Comparison of ENCODE assay signal across 38 cellular contexts in the genomic region with DNA sequence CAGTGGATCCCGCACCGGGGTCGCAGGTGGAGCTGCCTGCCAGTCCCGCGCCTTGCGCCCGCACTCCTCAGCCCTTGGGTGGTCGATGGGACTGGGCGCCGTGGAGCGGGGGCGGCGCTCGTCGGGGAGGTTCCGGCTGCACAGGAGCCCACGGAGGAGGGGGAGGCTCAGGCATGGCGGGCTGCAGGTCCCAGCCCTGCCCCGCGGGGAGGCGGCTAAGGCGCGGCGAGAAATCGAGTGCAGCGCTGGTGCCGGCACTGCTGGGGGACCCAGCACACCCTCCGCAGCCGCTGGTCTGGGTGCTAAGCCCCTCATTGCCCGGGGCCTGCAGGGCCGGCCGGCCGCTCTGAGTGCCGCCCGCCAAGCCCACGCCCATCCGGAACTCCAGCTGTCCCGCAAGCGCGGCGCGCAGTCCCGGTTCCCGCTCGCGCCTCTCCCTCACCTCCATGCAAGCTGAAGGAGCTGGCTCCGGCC.
"Had no signal": no experiment of that assay in that cellular context is flagged by ENCODE, and none has a peak within 500 bp of the region (broad histone marks: within the 10 kb centered on the region; RNA-seq: fewer than 3 reads in every experiment).

No MANE protein-coding gene starts in this region.

- H3K4me1 ChIP-seq: Peyer's patch, SJSA1 had no signal

- FAIRE-seq: bronchial epithelial cell, TTC549 had no signal

- H3K36me3 ChIP-seq: SJSA1 had no signal

- H3K36me3 Mint-ChIP-seq: activated naive CD4-positive, alpha-beta T cell treated with anti-CD3 and anti-CD28 coated beads, Interleukin-2, amount 10 ng/mL, durations not matched to agents 7 days and 5 days; activated naive CD8-positive, alpha-beta T cell; brain had no signal

- DNase-seq: activated CD4-positive, alpha-beta T cell treated with anti-CD3 and anti-CD28 coated beads for 36 hours; activated CD4-positive, alpha-beta T cell treated with anti-CD3 and anti-CD28 coated beads, Interleukin-2, amount 10 ng/mL, durations not matched to agents 7 days and 5 days; activated CD4-positive, alpha-beta T cell treated with anti-CD3 and anti-CD28 coated beads, Interleukin-2, amount 50 U/mL, for 48 hours; activated CD8-positive, alpha-beta T cell treated with anti-CD3 and anti-CD28 coated beads, Interleukin-2, amount 10 ng/mL, durations not matched to agents 7 days and 5 days; activated naive CD4-positive, alpha-beta T cell treated with anti-CD3 and anti-CD28 coated beads, Interleukin-2, amount 10 ng/mL, durations not matched to agents 7 days and 5 days; activated naive CD8-positive, alpha-beta T cell treated with anti-CD3 and anti-CD28 coated beads, Interleukin-2, amount 50 U/mL, for 24 hours; activated T-cell treated with anti-CD3 and anti-CD28 coated beads, Interleukin-2, amount 50 U/mL, for 24 hours; anterior cingulate cortex; caudate nucleus; cerebellar nuclear complex; MM.1S; NCI-H1092 treated with DMSO at 0.1 percent for 48 hours; NCI-H1417; NCI-H146; NCI-H187; NCI-H2029 treated with DMSO at 0.1 percent for 48 hours; NCI-H2107; NCI-H2171; NCI-H510A; NCI-H526; NCI-H748 treated with DMSO at 0.1 percent for 48 hours; NK-92 treated with Interleukin-12 subunit alpha and Interleukin-12 subunit beta, amount 100 ng/mL, for 24 hours; PC-3; Peyer's patch; SHP77 treated with DMSO at 0.1 percent for 48 hours; SK-N-SH had no signal

- H3K9me3 Mint-ChIP-seq: T-helper 1 cell treated with Interleukin-12 subunit alpha and Interleukin-12 subunit beta and Interleukin-4 antibody, amounts not matched to agents 30 μg/mL and 1 μg/mL, for 36 hours; T-helper 2 cell treated with Interferon-gamma antibody and Interleukin-4, amounts not matched to agents 5 μg/mL and 100 μg/mL, for 36 hours had no signal

- H3K9ac ChIP-seq: KMS-11, SK-N-SH had no signal

- H3K9me3 ChIP-seq: Peyer's patch, SJSA1, SK-N-SH had no signal

- H3K4me3 Mint-ChIP-seq: activated CD4-positive, alpha-beta T cell treated with anti-CD3 and anti-CD28 coated beads for 36 hours; activated CD4-positive, alpha-beta T cell treated with anti-CD3 and anti-CD28 coated beads, Interleukin-2, amount 10 ng/mL, durations not matched to agents 7 days and 5 days; activated CD8-positive, alpha-beta T cell treated with anti-CD3 and anti-CD28 coated beads, Interleukin-2, amount 10 ng/mL, durations not matched to agents 7 days and 5 days; activated naive CD4-positive, alpha-beta T cell treated with anti-CD3 and anti-CD28 coated beads, Interleukin-2, amount 10 ng/mL, durations not matched to agents 7 days and 5 days; activated naive CD8-positive, alpha-beta T cell; activated naive CD8-positive, alpha-beta T cell treated with anti-CD3 and anti-CD28 coated beads, Interleukin-2, amount 50 U/mL, for 24 hours; activated T-cell treated with anti-CD3 and anti-CD28 coated beads, Interleukin-2, amount 50 U/mL, for 24 hours; brain; T-helper 1 cell treated with Interleukin-12 subunit alpha and Interleukin-12 subunit beta and Interleukin-4 antibody, amounts not matched to agents 30 μg/mL and 1 μg/mL, for 36 hours; T-helper 2 cell treated with Interferon-gamma antibody and Interleukin-4, amounts not matched to agents 5 μg/mL and 100 μg/mL, for 36 hours; WTC11 had no signal

- ATAC-seq: activated CD4-positive, alpha-beta T cell treated with anti-CD3 and anti-CD28 coated beads for 36 hours; activated CD4-positive, CD25-positive, alpha-beta regulatory T cell treated with anti-CD3 and anti-CD28 coated beads, Interleukin-2, amount 50 U/mL, for 24 hours; activated CD8-positive, alpha-beta T cell treated with anti-CD3 and anti-CD28 coated beads, Interleukin-2, amount 10 ng/mL, durations not matched to agents 7 days and 5 days; activated naive CD8-positive, alpha-beta T cell treated with anti-CD3 and anti-CD28 coated beads, Interleukin-2, amount 50 U/mL, for 24 hours; PC-3; WTC11 had no signal

- H3K27me3 Mint-ChIP-seq: activated CD4-positive, alpha-beta T cell treated with anti-CD3 and anti-CD28 coated beads for 36 hours; activated CD4-positive, alpha-beta T cell treated with anti-CD3 and anti-CD28 coated beads, Interleukin-2, amount 10 ng/mL, durations not matched to agents 7 days and 5 days; activated naive CD4-positive, alpha-beta T cell treated with anti-CD3 and anti-CD28 coated beads, Interleukin-2, amount 10 ng/mL, durations not matched to agents 7 days and 5 days; activated naive CD8-positive, alpha-beta T cell treated with anti-CD3 and anti-CD28 coated beads, Interleukin-2, amount 50 U/mL, for 24 hours; activated T-cell treated with anti-CD3 and anti-CD28 coated beads, Interleukin-2, amount 50 U/mL, for 24 hours; brain had no signal

- H3K27ac Mint-ChIP-seq: activated CD4-positive, alpha-beta T cell treated with anti-CD3 and anti-CD28 coated beads for 36 hours; activated CD4-positive, alpha-beta T cell treated with anti-CD3 and anti-CD28 coated beads, Interleukin-2, amount 10 ng/mL, durations not matched to agents 7 days and 5 days; activated CD8-positive, alpha-beta T cell treated with anti-CD3 and anti-CD28 coated beads, Interleukin-2, amount 10 ng/mL, durations not matched to agents 7 days and 5 days; activated naive CD4-positive, alpha-beta T cell treated with anti-CD3 and anti-CD28 coated beads, Interleukin-2, amount 10 ng/mL, durations not matched to agents 7 days and 5 days; activated naive CD8-positive, alpha-beta T cell; activated naive CD8-positive, alpha-beta T cell treated with anti-CD3 and anti-CD28 coated beads, Interleukin-2, amount 50 U/mL, for 24 hours; activated T-cell treated with anti-CD3 and anti-CD28 coated beads, Interleukin-2, amount 50 U/mL, for 24 hours; activated T-helper 2 cell treated with anti-CD3 and anti-CD28 coated beads, Interferon-gamma antibody, Interleukin-2, Interleukin-4, amounts not matched to agents 10 μg/mL and 5 μg/mL and 100 μg/mL, durations not matched to agents 14 hours and 24 hours and 36 hours; brain; T-helper 1 cell treated with Interleukin-12 subunit alpha and Interleukin-12 subunit beta and Interleukin-4 antibody, amounts not matched to agents 30 μg/mL and 1 μg/mL, for 36 hours; T-helper 2 cell treated with Interferon-gamma antibody and Interleukin-4, amounts not matched to agents 5 μg/mL and 100 μg/mL, for 36 hours; WTC11 had no signal

- H3K4me2 ChIP-seq: KMS-11, SK-N-SH had no signal

- H3K27ac ChIP-seq: KMS-11, Peyer's patch, RWPE1, SJSA1 had no signal

- H3K4me1 Mint-ChIP-seq: activated CD4-positive, alpha-beta T cell treated with anti-CD3 and anti-CD28 coated beads for 36 hours; activated CD4-positive, alpha-beta T cell treated with anti-CD3 and anti-CD28 coated beads, Interleukin-2, amount 10 ng/mL, durations not matched to agents 7 days and 5 days; activated naive CD4-positive, alpha-beta T cell treated with anti-CD3 and anti-CD28 coated beads, Interleukin-2, amount 10 ng/mL, durations not matched to agents 7 days and 5 days; WTC11 had no signal

- H3K4me3 ChIP-seq: Peyer's patch, SJSA1 had no signal

- H3K27me3 ChIP-seq: Peyer's patch, SJSA1 had no signal
